Comparison of ENCODE assay signal across 17 cellular contexts in genomic region chr17:82608816-82609215, GRCh38. TPM values are rescaled to one million over a fixed set of nuclear protein-coding genes. Genes with fewer than 3 reads are reported as not detected.
DNase-seq lines count a peak whose midpoint lies in the region; ATAC-seq and TF ChIP-seq lines count a peak whose summit lies in the region.
"Had no signal": no experiment of that assay in that cellular context is flagged by ENCODE, and none has a peak within 500 bp of the region (broad histone marks: within the 10 kb centered on the region; RNA-seq: fewer than 3 reads in every experiment).

No MANE protein-coding gene starts in this region.

- H3K4me3 Mint-ChIP-seq in T-helper 1 cell treated with Interleukin-12 subunit alpha and Interleukin-12 subunit beta and Interleukin-4 antibody, amounts not matched to agents 30 μg/mL and 1 μg/mL, for 36 hours: no peak overlapping the region
- H3K4me3 Mint-ChIP-seq in CD14-positive monocyte (no peak overlapping the region), nephron progenitor cell (no peak overlapping the region), endothelial cell (ENCODE audit: unreplicated experiment) (no peak overlapping the region)
- H3K4me3 Mint-ChIP-seq: CD8-positive, alpha-beta T cell; HFFc6 had no signal

- no peaks in the 10 kb centered on the region for H3K27me3 ChIP-seq in left lung

- intact Hi-C loops in CD14-positive monocyte (cut with micrococcal nuclease): no loop called here
- intact Hi-C loops in left lung (cut with DNase I): no loop called here

- no peak for ATAC-seq in left lung
- ATAC-seq: CD8-positive, alpha-beta T cell; K562 had no signal

- TF ChIP-seq CTCF in CD14-positive monocyte (IDR thresholded peaks at IDR 0.05): no peak
- no peak for TF ChIP-seq CTCF in nephron progenitor cell (IDR thresholded peaks at IDR 0.05)
- no peak for TF ChIP-seq CTCF in left lung (IDR thresholded peaks at IDR 0.05)
- TF ChIP-seq CTCF in endothelial cell (IDR thresholded peaks at IDR 0.05; ENCODE audit: unreplicated experiment): no peak

- peaks cover 8% of the 10 kb centered on the region for H3K4me1 Mint-ChIP-seq in T-helper 1 cell treated with Interleukin-12 subunit alpha and Interleukin-12 subunit beta and Interleukin-4 antibody, amounts not matched to agents 30 μg/mL and 1 μg/mL, for 36 hours (ENCODE audit: low read depth)
- H3K4me1 Mint-ChIP-seq in CD14-positive monocyte (peaks cover 10% of the 10 kb centered on the region), nephron progenitor cell (peaks cover 52% of the 10 kb centered on the region), endothelial cell (ENCODE audit: unreplicated experiment) (peaks cover 6% of the 10 kb centered on the region)

- H3K27me3 Mint-ChIP-seq in T-helper 1 cell treated with Interleukin-12 subunit alpha and Interleukin-12 subunit beta and Interleukin-4 antibody, amounts not matched to agents 30 μg/mL and 1 μg/mL, for 36 hours (ENCODE audit: low read depth): no peaks in the 10 kb centered on the region
- H3K27me3 Mint-ChIP-seq in CD14-positive monocyte (ENCODE audit: low read depth in 3 of 3): peaks cover 0 to 7% (median 0%) of the 10 kb centered on the region in 3 donors
- H3K27me3 Mint-ChIP-seq in nephron progenitor cell (ENCODE audit: low read depth, poor library complexity): no peaks in the 10 kb centered on the region
- no peaks in the 10 kb centered on the region for H3K27me3 Mint-ChIP-seq in endothelial cell (ENCODE audit: unreplicated experiment)

- H3K36me3 Mint-ChIP-seq in T-helper 1 cell treated with Interleukin-12 subunit alpha and Interleukin-12 subunit beta and Interleukin-4 antibody, amounts not matched to agents 30 μg/mL and 1 μg/mL, for 36 hours (ENCODE audit: low read depth): peaks cover 34% of the 10 kb centered on the region
- H3K36me3 Mint-ChIP-seq in CD14-positive monocyte (peaks cover 63 to 81% of the 10 kb centered on the region in 2 donors), nephron progenitor cell (ENCODE audit: low read depth) (peaks cover 96% of the 10 kb centered on the region), endothelial cell (ENCODE audit: low read depth, unreplicated experiment) (peaks cover 36% of the 10 kb centered on the region)

- no peak overlapping the region for H3K4me3 ChIP-seq in left lung
- H3K4me3 ChIP-seq: K562 had no signal

- H3K27ac ChIP-seq in cingulate gyrus (ENCODE audit: low read depth, low read length) (peak overlapping the region; percentile 69), left lung (no peak overlapping the region)

- DNase-seq in T-helper 1 cell: no peak
- no peak for DNase-seq in CD14-positive monocyte (ENCODE audit: low spot score)
- no peak for DNase-seq in nephron progenitor cell
- DNase-seq in left lung: no peak
- no peak for DNase-seq in endothelial cell (ENCODE audit: low spot score)
- no peak for DNase-seq in HuH-7.5 (ENCODE audit: low spot score)
- DNase-seq: 8988T; CD8-positive, alpha-beta T cell; GDM1; HFFc6; NCI-H187 treated with DMSO at 0.1 percent for 48 hours; NCI-H2171; NCI-H446; RPMI8226 had no signal

- H3K36me3 ChIP-seq in left lung: peaks cover 0 to 45% of the 10 kb centered on the region in 2 donors

- H3K9me3 ChIP-seq in left lung: no peaks in the 10 kb centered on the region

- H3K4me1 ChIP-seq in left lung: peaks cover 5 to 16% of the 10 kb centered on the region in 2 donors

- peak overlapping the region; percentile 7 for H3K27ac Mint-ChIP-seq in T-helper 1 cell treated with Interleukin-12 subunit alpha and Interleukin-12 subunit beta and Interleukin-4 antibody, amounts not matched to agents 30 μg/mL and 1 μg/mL, for 36 hours
- H3K27ac Mint-ChIP-seq in CD14-positive monocyte: peak overlapping the region in 4 of 7 donors; percentile 43 to 80 (median 54)
- peak overlapping the region; percentile 92 for H3K27ac Mint-ChIP-seq in nephron progenitor cell
- H3K27ac Mint-ChIP-seq in endothelial cell (ENCODE audit: unreplicated experiment): no peak overlapping the region
- H3K27ac Mint-ChIP-seq: CD8-positive, alpha-beta T cell; HFFc6 had no signal

- no peaks in the 10 kb centered on the region for H3K9me3 Mint-ChIP-seq in T-helper 1 cell treated with Interleukin-12 subunit alpha and Interleukin-12 subunit beta and Interleukin-4 antibody, amounts not matched to agents 30 μg/mL and 1 μg/mL, for 36 hours
- H3K9me3 Mint-ChIP-seq in CD14-positive monocyte (no peaks in the 10 kb centered on the region), nephron progenitor cell (peaks cover 58% of the 10 kb centered on the region), endothelial cell (ENCODE audit: unreplicated experiment) (no peaks in the 10 kb centered on the region)
- H3K9me3 Mint-ChIP-seq: CD8-positive, alpha-beta T cell; HFFc6 had no signal

RNA-seq across cellular contexts. Expression of gene WDR45B, which starts 39.4 kb away (rescaled TPM):
- 10 to 100 TPM; 42.6 to 60.3 TPM for polyA plus RNA-seq in CD14-positive monocyte
- total RNA-seq in left lung: 10 to 100 TPM; 46.8 to 64.6 TPM
- 74.1 TPM for total RNA-seq in endothelial cell (ENCODE audit: unreplicated experiment)
